ENCODE assay signal across 1 cellular context in the genomic region with DNA sequence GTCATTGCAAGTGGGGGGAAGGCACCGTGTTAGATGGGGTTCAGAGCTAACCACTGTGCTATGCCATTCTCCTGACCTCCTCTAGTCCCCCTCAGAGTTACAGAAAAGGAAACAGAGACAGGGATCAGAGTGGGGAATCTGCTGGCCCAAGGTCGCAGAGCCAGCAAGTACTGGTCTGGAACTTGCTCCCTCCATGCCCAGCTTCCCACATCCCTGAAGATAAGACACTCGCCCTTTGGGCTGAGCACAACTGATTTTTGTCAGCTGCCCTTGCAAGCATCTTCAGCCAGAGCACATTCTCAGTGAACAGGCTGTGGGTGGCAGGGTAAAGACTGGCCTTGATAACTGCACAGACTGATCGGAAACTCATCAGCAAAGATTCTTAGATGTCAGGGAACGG.
TF ChIP-seq lines count a peak whose summit lies in the region.

No MANE protein-coding gene starts in this region.

TF ChIP-seq in GM23338, 12 proteins besides CTCF, POLR2A, EP300 and RAD21 (continued from another document):
- TF ChIP-seq, protein P1, sequence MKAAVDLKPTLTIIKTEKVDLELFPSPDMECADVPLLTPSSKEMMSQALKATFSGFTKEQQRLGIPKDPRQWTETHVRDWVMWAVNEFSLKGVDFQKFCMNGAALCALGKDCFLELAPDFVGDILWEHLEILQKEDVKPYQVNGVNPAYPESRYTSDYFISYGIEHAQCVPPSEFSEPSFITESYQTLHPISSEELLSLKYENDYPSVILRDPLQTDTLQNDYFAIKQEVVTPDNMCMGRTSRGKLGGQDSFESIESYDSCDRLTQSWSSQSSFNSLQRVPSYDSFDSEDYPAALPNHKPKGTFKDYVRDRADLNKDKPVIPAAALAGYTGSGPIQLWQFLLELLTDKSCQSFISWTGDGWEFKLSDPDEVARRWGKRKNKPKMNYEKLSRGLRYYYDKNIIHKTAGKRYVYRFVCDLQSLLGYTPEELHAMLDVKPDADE (IDR thresholded peaks at IDR 0.05) = no peak
- no peak for TF ChIP-seq ZNF331 (CRISPR knock-in tag; IDR thresholded peaks at IDR 0.05; ENCODE audit: low read depth)
- no peak for TF ChIP-seq NANOG (IDR thresholded peaks at IDR 0.05; ENCODE audit: borderline replicate concordance)
- no peak for TF ChIP-seq JUNB (IDR thresholded peaks at IDR 0.05; ENCODE audit: unreplicated experiment)
- TF ChIP-seq, protein P2, sequence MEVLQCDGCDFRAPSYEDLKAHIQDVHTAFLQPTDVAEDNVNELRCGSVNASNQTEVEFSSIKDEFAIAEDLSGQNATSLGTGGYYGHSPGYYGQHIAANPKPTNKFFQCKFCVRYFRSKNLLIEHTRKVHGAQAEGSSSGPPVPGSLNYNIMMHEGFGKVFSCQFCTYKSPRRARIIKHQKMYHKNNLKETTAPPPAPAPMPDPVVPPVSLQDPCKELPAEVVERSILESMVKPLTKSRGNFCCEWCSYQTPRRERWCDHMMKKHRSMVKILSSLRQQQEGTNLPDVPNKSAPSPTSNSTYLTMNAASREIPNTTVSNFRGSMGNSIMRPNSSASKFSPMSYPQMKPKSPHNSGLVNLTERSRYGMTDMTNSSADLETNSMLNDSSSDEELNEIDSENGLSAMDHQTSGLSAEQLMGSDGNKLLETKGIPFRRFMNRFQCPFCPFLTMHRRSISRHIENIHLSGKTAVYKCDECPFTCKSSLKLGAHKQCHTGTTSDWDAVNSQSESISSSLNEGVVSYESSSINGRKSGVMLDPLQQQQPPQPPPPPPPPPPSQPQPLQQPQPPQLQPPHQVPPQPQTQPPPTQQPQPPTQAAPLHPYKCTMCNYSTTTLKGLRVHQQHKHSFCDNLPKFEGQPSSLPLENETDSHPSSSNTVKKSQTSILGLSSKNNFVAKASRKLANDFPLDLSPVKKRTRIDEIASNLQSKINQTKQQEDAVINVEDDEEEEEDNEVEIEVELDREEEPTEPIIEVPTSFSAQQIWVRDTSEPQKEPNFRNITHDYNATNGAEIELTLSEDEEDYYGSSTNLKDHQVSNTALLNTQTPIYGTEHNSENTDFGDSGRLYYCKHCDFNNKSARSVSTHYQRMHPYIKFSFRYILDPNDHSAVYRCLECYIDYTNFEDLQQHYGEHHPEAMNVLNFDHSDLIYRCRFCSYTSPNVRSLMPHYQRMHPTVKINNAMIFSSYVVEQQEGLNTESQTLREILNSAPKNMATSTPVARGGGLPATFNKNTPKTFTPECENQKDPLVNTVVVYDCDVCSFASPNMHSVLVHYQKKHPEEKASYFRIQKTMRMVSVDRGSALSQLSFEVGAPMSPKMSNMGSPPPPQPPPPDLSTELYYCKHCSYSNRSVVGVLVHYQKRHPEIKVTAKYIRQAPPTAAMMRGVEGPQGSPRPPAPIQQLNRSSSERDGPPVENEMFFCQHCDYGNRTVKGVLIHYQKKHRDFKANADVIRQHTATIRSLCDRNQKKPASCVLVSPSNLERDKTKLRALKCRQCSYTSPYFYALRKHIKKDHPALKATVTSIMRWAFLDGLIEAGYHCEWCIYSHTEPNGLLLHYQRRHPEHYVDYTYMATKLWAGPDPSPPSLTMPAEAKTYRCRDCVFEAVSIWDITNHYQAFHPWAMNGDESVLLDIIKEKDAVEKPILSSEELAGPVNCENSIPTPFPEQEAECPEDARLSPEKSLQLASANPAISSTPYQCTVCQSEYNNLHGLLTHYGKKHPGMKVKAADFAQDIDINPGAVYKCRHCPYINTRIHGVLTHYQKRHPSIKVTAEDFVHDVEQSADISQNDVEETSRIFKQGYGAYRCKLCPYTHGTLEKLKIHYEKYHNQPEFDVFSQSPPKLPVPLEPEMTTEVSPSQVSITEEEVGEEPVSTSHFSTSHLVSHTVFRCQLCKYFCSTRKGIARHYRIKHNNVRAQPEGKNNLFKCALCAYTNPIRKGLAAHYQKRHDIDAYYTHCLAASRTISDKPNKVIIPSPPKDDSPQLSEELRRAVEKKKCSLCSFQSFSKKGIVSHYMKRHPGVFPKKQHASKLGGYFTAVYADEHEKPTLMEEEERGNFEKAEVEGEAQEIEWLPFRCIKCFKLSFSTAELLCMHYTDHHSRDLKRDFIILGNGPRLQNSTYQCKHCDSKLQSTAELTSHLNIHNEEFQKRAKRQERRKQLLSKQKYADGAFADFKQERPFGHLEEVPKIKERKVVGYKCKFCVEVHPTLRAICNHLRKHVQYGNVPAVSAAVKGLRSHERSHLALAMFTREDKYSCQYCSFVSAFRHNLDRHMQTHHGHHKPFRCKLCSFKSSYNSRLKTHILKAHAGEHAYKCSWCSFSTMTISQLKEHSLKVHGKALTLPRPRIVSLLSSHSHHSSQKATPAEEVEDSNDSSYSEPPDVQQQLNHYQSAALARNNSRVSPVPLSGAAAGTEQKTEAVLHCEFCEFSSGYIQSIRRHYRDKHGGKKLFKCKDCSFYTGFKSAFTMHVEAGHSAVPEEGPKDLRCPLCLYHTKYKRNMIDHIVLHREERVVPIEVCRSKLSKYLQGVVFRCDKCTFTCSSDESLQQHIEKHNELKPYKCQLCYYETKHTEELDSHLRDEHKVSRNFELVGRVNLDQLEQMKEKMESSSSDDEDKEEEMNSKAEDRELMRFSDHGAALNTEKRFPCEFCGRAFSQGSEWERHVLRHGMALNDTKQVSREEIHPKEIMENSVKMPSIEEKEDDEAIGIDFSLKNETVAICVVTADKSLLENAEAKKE (CRISPR knock-in tag; IDR thresholded peaks at IDR 0.05) = no peak
- TF ChIP-seq, protein P3, sequence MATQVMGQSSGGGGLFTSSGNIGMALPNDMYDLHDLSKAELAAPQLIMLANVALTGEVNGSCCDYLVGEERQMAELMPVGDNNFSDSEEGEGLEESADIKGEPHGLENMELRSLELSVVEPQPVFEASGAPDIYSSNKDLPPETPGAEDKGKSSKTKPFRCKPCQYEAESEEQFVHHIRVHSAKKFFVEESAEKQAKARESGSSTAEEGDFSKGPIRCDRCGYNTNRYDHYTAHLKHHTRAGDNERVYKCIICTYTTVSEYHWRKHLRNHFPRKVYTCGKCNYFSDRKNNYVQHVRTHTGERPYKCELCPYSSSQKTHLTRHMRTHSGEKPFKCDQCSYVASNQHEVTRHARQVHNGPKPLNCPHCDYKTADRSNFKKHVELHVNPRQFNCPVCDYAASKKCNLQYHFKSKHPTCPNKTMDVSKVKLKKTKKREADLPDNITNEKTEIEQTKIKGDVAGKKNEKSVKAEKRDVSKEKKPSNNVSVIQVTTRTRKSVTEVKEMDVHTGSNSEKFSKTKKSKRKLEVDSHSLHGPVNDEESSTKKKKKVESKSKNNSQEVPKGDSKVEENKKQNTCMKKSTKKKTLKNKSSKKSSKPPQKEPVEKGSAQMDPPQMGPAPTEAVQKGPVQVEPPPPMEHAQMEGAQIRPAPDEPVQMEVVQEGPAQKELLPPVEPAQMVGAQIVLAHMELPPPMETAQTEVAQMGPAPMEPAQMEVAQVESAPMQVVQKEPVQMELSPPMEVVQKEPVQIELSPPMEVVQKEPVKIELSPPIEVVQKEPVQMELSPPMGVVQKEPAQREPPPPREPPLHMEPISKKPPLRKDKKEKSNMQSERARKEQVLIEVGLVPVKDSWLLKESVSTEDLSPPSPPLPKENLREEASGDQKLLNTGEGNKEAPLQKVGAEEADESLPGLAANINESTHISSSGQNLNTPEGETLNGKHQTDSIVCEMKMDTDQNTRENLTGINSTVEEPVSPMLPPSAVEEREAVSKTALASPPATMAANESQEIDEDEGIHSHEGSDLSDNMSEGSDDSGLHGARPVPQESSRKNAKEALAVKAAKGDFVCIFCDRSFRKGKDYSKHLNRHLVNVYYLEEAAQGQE (IDR thresholded peaks at IDR 0.05; ENCODE audit: unreplicated experiment) = no peak
